ENCODE assay signal across 8 cellular contexts in the genomic region with DNA sequence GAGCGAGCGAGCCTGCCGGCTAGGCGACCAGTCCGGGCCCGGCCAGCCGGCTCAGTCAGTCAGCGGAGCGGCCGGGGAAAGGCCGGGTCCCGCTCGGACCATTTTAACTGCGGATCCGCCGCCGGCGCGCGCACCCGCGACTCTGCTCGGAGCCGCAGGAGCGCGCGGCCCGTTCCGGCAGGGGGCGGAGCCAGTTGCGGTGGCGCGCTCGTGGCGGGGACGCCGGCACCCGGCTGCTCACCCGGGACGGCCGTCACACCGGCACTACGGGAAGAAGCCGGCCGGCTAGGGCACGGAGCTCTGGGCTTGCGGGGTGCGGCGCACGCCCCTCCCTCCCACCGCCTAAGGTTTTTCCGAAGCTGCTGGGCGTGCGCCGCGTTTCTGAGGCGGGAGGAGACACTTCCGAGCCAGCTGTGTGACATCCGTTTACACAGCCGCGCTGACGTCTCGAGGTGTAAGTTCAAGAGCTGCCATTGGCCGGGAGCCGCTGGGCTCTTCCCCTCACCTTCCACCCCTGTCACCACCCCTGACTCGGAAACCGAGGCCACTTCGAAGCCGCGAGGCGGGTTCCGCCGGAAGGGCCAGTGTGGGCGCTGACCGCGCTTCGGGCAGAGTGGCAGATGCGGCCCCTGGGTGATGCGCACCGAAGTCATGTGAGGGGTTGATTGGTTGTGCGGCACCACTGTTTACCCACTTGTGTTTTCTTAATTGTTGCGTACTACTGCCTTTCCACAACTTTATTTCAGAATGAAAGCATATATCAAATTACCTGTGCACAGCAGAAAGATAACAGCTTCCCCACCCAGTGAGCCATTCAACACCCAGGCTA. TPM values are rescaled to one million over a fixed set of nuclear protein-coding genes. Genes with fewer than 3 reads are reported as not detected.
DNase-seq lines count a peak whose midpoint lies in the region; ATAC-seq and TF ChIP-seq lines count a peak whose summit lies in the region.

A gene (minus strand): TSS at position 144 of the 829 bp plus-strand sequence.

- H3K27me3 ChIP-seq in BLaER1 (no peaks in the 10 kb centered on the region), left lung (no peaks in the 10 kb centered on the region)

- peak within 1 kb of the TSS; percentile 89 for H3K4me2 ChIP-seq in BLaER1

- intact Hi-C loops in left lung (cut with DNase I), result no loop called here

- TF ChIP-seq CTCF in left lung (IDR thresholded peaks at IDR 0.05), result no peak

- H3K9me3 ChIP-seq in BLaER1 (peaks cover 3% of the 10 kb centered on the region; the same call in 1 of the 2 replicates), left lung (no peaks in the 10 kb centered on the region)

- H3K27ac ChIP-seq in BLaER1, result peak within 1 kb of the TSS; percentile 97
- H3K27ac ChIP-seq in left lung, result peak within 1 kb of the TSS; percentile 99 to 100

- H3K4me3 ChIP-seq in BLaER1, result peak within 1 kb of the TSS; percentile 94
- peak within 1 kb of the TSS; percentile 71 to 96 for H3K4me3 ChIP-seq in left lung

- H3K4me1 ChIP-seq in BLaER1 (peaks cover 21% of the 10 kb centered on the region), left lung (peaks cover 0 to 39% of the 10 kb centered on the region in 2 donors)

- ATAC-seq in GM19324 (IDR thresholded peaks at IDR 0.05; ENCODE audit: low FRiP score, unreplicated experiment) (peak; percentile 83), HG03469 (IDR thresholded peaks at IDR 0.05; ENCODE audit: unreplicated experiment) (peak; percentile 74), left lung (peak; percentile 92)

- peaks cover 8% of the 10 kb centered on the region for H4K20me1 ChIP-seq in BLaER1

- H3K36me3 ChIP-seq in BLaER1, result no peaks in the 10 kb centered on the region
- no peaks in the 10 kb centered on the region for H3K36me3 ChIP-seq in left lung

- peak; percentile 97 for DNase-seq in NCI-H748 (lab: John Stamatoyannopoulos, UW; ENCODE audit: unreplicated experiment)
- DNase-seq in activated CD4-positive, alpha-beta T cell treated with anti-CD3 and anti-CD28 coated beads, Interleukin-2, amount 50 U/mL, for 1 hour, result peak; percentile 88
- DNase-seq in dermis blood vessel endothelial cell, result peak; percentile 88
- DNase-seq in left lung, result peak; percentile 97 to 98
- peak; percentile 87 for DNase-seq in stimulated activated CD4-positive, alpha-beta T cell treated with anti-CD3 and anti-CD28 coated beads, Interleukin-4, amount 100 ng/mL, for 1 hour

- peak within 1 kb of the TSS; percentile 95 for H3K9ac ChIP-seq in BLaER1

RNA-seq across cellular contexts. Expression of the gene that starts here (rescaled TPM):
- total RNA-seq in dermis blood vessel endothelial cell (6.5 and 8.3 TPM in 2 replicates), left lung (10 to 100 TPM; 11.8 to 19.6 TPM)

Comparison
In these comparisons a context has a peak if more than half of its experiments do, and no peak if none do; other contexts are left out.
1. Peak in every context shown above with its lines: DNase-seq, ATAC-seq, H3K4me3 ChIP-seq and H3K27ac ChIP-seq.